Comparison of ENCODE assay signal across 8 cellular contexts in genomic region chr7:94509879-94510581, GRCh38. TPM values are rescaled to one million over a fixed set of nuclear protein-coding genes. Genes with fewer than 3 reads are reported as not detected.
A peak's percentile ranks its signal among the peaks of the same experiment; 100 is the strongest.
DNase-seq lines count a peak whose midpoint lies in the region; TF ChIP-seq lines count a peak whose summit lies in the region.

No MANE protein-coding gene starts in this region.

- peaks cover 6% of the 10 kb centered on the region for H4K20me1 ChIP-seq in osteoblast (ENCODE audit: insufficient read depth, low read length)

- peaks cover 10% of the 10 kb centered on the region for H3K36me3 Mint-ChIP-seq in activated naive CD4-positive, alpha-beta T cell treated with anti-CD3 and anti-CD28 coated beads, Interleukin-2, amount 10 ng/mL, durations not matched to agents 7 days and 5 days

- H3K27me3 Mint-ChIP-seq in activated naive CD4-positive, alpha-beta T cell treated with anti-CD3 and anti-CD28 coated beads, Interleukin-2, amount 10 ng/mL, durations not matched to agents 7 days and 5 days = no peaks in the 10 kb centered on the region

- H3K9me3 ChIP-seq in SJCRH30 (replicated peaks) (no peaks in the 10 kb centered on the region), osteoblast (ENCODE audit: low read depth, low read length) (no peaks in the 10 kb centered on the region), thyroid gland (no peaks in the 10 kb centered on the region)

- TF ChIP-seq POLR2A in thyroid gland (IDR thresholded peaks at IDR 0.05) = peak; percentile 45 to 87

- H3K27me3 ChIP-seq in SJCRH30 (no peaks in the 10 kb centered on the region), osteoblast (ENCODE audit: insufficient read depth, low read length) (no peaks in the 10 kb centered on the region), thyroid gland (no peaks in the 10 kb centered on the region)

- H3K27ac ChIP-seq in SJCRH30 (peak overlapping the region; percentile 99), osteoblast (ENCODE audit: low read depth, low read length) (peak overlapping the region; percentile 73), thyroid gland (peak overlapping the region; percentile 95 to 98 (median 97))

- TF ChIP-seq CTCF in osteoblast (IDR thresholded peaks at IDR 0.05; ENCODE audit: extremely low read depth, low read depth, low read length) = peak; percentile 17
- peak in 2 of 6 experiments; percentile 25 to 31 for TF ChIP-seq CTCF in thyroid gland (IDR thresholded peaks at IDR 0.05)

- H3K4me1 Mint-ChIP-seq in activated naive CD4-positive, alpha-beta T cell treated with anti-CD3 and anti-CD28 coated beads, Interleukin-2, amount 10 ng/mL, durations not matched to agents 7 days and 5 days = peaks cover 41% of the 10 kb centered on the region

- CTCF ChIA-PET in activated naive CD4-positive, alpha-beta T cell treated with anti-CD3 and anti-CD28 coated beads, Interleukin-2, amount 10 ng/mL, durations not matched to agents 7 days and 5 days (lab: Charles Lee) = no interaction called here

- intact Hi-C loops in thyroid gland (cut with DNase I) = no loop called here

- H3K79me2 ChIP-seq in osteoblast (ENCODE audit: insufficient read depth, low read length) = peaks cover 35% of the 10 kb centered on the region

- peak overlapping the region; percentile 80 for H3K4me3 Mint-ChIP-seq in activated naive CD4-positive, alpha-beta T cell treated with anti-CD3 and anti-CD28 coated beads, Interleukin-2, amount 10 ng/mL, durations not matched to agents 7 days and 5 days

- peak overlapping the region; percentile 93 for H2AFZ ChIP-seq in osteoblast (ENCODE audit: low read length)

- peak overlapping the region; percentile 94 for H3K4me2 ChIP-seq in osteoblast (ENCODE audit: insufficient read depth, low read length)

- peak; percentile 89 for DNase-seq in GM03348 (ENCODE audit: low spot score)
- DNase-seq in H4 (ENCODE audit: low spot score) = peak; percentile 72
- peak; percentile 74 for DNase-seq in LHCN-M2 (ENCODE audit: low read depth)
- DNase-seq in SJCRH30 = peak; percentile 84 to 87
- DNase-seq in activated naive CD4-positive, alpha-beta T cell treated with anti-CD3 and anti-CD28 coated beads, Interleukin-2, amount 10 ng/mL, durations not matched to agents 7 days and 5 days = peak; percentile 74
- DNase-seq in glomerular visceral epithelial cell (ENCODE audit: extremely low spot score) = peak; percentile 64
- DNase-seq in osteoblast (ENCODE audit: insufficient read length, low spot score, missing footprints) = peak; percentile 98
- peak; percentile 75 to 76 for DNase-seq in thyroid gland

- H3K9me3 Mint-ChIP-seq in activated naive CD4-positive, alpha-beta T cell treated with anti-CD3 and anti-CD28 coated beads, Interleukin-2, amount 10 ng/mL, durations not matched to agents 7 days and 5 days = no peaks in the 10 kb centered on the region

- H3K36me3 ChIP-seq in SJCRH30 (no peaks in the 10 kb centered on the region), osteoblast (ENCODE audit: insufficient read depth, low read length) (no peaks in the 10 kb centered on the region), thyroid gland (no peaks in the 10 kb centered on the region)

- H3K4me1 ChIP-seq in SJCRH30 = peaks cover 29% of the 10 kb centered on the region
- peaks cover 15% of the 10 kb centered on the region for H3K4me1 ChIP-seq in osteoblast (ENCODE audit: insufficient read depth, low read length)
- peaks cover 22 to 26% of the 10 kb centered on the region in 2 donors for H3K4me1 ChIP-seq in thyroid gland

- 0 to 2% methylated on average over 9 of the region's 77 CpGs for whole genome bisulfite sequencing in thyroid gland, 2 donors

- peak overlapping the region; percentile 88 for H3K27ac Mint-ChIP-seq in activated naive CD4-positive, alpha-beta T cell treated with anti-CD3 and anti-CD28 coated beads, Interleukin-2, amount 10 ng/mL, durations not matched to agents 7 days and 5 days

- H3K4me3 ChIP-seq in SJCRH30 (peak overlapping the region; percentile 93), osteoblast (ENCODE audit: insufficient read depth, low read length) (peak overlapping the region; percentile 91), thyroid gland (replicated peaks in 1 of 3) (peak overlapping the region; percentile 54 to 97 (median 89))

RNA-seq across cellular contexts. Expression of gene CASD1, which starts 0.4 kb away (rescaled TPM):
- total RNA-seq in H4 (2014; rRNA removed; shearing (Covaris generic)) = 13.7 and 15.3 TPM in 2 replicates
- 36.9 and 42.0 TPM in 2 replicates for total RNA-seq in LHCN-M2 (2014; rRNA removed)
- polyA plus RNA-seq in LHCN-M2 (2012) = 6.3 TPM
- 42.3 and 47.3 TPM in 2 replicates for total RNA-seq in SJCRH30 (2014; rRNA removed; shearing (Covaris generic))
- 19.4 and 20.6 TPM in 2 replicates for total RNA-seq in osteoblast
- total RNA-seq in thyroid gland = 10 to 100 TPM; 34.4 to 52.5 (median 39.0) TPM

Comparison
In these comparisons a context has a peak if more than half of its experiments do, and no peak if none do; other contexts are left out.
1. Peak in every context shown above with its lines: DNase-seq, H3K4me3 ChIP-seq and H3K27ac ChIP-seq.